ENCODE assay signal across 1 cellular context in the genomic region with DNA sequence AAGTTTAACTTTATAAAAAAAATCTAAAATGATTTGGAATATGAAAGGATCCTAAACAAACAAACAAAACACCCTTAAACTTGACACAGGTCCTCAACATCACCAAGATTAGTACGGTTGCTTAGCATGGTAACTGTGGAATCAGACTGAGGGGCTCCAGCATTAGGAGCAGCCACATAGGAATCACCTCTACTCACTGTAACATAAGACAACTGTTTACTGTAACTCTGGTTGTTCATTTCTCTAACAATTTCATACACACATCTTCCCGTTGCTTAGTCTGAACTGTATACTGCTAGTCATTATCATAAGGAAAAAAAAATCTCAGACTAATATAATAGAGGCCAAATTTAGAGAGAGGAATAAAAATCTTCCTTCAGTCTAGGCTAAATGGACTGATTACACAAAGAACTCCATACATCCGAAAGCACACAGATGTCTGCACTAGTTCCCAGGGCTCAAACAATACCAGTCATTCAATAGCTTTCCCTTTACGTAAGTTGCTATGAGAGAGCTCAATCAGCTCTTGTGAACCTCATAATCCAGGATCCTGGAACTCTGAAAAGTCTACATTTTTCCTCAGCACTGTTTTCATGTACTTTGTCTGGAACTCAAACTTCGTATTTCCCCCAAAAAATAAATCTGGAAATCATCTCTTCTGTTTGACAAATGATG.
TF ChIP-seq lines count a peak whose summit lies in the region.

No MANE protein-coding gene starts in this region.

TF ChIP-seq in HepG2, 621 proteins besides CTCF, POLR2A, EP300 and RAD21 (continued from another document and continues in another):
- peak; percentile 56; the same call in 1 of the 2 replicates for TF ChIP-seq NCOA2 (CRISPR knock-in tag; IDR thresholded peaks at IDR 0.05)
- TF ChIP-seq SMC3 (IDR thresholded peaks at IDR 0.05; ENCODE audit: low read length), result no peak
- TF ChIP-seq, protein P1, sequence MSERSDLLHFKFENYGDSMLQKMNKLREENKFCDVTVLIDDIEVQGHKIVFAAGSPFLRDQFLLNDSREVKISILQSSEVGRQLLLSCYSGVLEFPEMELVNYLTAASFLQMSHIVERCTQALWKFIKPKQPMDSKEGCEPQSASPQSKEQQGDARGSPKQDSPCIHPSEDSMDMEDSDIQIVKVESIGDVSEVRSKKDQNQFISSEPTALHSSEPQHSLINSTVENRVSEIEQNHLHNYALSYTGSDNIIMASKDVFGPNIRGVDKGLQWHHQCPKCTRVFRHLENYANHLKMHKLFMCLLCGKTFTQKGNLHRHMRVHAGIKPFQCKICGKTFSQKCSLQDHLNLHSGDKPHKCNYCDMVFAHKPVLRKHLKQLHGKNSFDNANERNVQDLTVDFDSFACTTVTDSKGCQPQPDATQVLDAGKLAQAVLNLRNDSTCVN (CRISPR knock-in tag; IDR thresholded peaks at IDR 0.05; ENCODE audit: borderline replicate concordance), result no peak
- TF ChIP-seq, protein P2, sequence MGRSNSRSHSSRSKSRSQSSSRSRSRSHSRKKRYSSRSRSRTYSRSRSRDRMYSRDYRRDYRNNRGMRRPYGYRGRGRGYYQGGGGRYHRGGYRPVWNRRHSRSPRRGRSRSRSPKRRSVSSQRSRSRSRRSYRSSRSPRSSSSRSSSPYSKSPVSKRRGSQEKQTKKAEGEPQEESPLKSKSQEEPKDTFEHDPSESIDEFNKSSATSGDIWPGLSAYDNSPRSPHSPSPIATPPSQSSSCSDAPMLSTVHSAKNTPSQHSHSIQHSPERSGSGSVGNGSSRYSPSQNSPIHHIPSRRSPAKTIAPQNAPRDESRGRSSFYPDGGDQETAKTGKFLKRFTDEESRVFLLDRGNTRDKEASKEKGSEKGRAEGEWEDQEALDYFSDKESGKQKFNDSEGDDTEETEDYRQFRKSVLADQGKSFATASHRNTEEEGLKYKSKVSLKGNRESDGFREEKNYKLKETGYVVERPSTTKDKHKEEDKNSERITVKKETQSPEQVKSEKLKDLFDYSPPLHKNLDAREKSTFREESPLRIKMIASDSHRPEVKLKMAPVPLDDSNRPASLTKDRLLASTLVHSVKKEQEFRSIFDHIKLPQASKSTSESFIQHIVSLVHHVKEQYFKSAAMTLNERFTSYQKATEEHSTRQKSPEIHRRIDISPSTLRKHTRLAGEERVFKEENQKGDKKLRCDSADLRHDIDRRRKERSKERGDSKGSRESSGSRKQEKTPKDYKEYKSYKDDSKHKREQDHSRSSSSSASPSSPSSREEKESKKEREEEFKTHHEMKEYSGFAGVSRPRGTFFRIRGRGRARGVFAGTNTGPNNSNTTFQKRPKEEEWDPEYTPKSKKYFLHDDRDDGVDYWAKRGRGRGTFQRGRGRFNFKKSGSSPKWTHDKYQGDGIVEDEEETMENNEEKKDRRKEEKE (IDR thresholded peaks at IDR 0.05), result no peak
- TF ChIP-seq ZSCAN31 (CRISPR knock-in tag; IDR thresholded peaks at IDR 0.05; ENCODE audit: low read depth), result no peak
- no peak for TF ChIP-seq ZNF746 (CRISPR knock-in tag; IDR thresholded peaks at IDR 0.05)
- no peak for TF ChIP-seq MYNN (CRISPR knock-in tag; IDR thresholded peaks at IDR 0.05; ENCODE audit: low read depth)
- no peak for TF ChIP-seq ATM (IDR thresholded peaks at IDR 0.05; ENCODE audit: borderline replicate concordance)
- 0 out of 2 replicates have a peak, but pooled peaks have one; percentile 35 for TF ChIP-seq KAT8 (CRISPR knock-in tag; IDR thresholded peaks at IDR 0.05)
- no peak for TF ChIP-seq ZNF776 (CRISPR knock-in tag; IDR thresholded peaks at IDR 0.05)
- no peak for TF ChIP-seq ZNF564 (CRISPR knock-in tag; IDR thresholded peaks at IDR 0.05)
- no peak for TF ChIP-seq TOPORS (CRISPR knock-in tag; IDR thresholded peaks at IDR 0.05)
- TF ChIP-seq ZNF205 (CRISPR knock-in tag; IDR thresholded peaks at IDR 0.05), result no peak
- TF ChIP-seq, protein P3, sequence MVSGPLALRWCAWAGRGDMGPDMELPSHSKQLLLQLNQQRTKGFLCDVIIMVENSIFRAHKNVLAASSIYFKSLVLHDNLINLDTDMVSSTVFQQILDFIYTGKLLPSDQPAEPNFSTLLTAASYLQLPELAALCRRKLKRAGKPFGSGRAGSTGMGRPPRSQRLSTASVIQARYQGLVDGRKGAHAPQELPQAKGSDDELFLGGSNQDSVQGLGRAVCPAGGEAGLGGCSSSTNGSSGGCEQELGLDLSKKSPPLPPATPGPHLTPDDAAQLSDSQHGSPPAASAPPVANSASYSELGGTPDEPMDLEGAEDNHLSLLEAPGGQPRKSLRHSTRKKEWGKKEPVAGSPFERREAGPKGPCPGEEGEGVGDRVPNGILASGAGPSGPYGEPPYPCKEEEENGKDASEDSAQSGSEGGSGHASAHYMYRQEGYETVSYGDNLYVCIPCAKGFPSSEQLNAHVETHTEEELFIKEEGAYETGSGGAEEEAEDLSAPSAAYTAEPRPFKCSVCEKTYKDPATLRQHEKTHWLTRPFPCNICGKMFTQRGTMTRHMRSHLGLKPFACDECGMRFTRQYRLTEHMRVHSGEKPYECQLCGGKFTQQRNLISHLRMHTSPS (CRISPR knock-in tag; IDR thresholded peaks at IDR 0.05; ENCODE audit: low read depth), result no peak
- TF ChIP-seq, protein P4, sequence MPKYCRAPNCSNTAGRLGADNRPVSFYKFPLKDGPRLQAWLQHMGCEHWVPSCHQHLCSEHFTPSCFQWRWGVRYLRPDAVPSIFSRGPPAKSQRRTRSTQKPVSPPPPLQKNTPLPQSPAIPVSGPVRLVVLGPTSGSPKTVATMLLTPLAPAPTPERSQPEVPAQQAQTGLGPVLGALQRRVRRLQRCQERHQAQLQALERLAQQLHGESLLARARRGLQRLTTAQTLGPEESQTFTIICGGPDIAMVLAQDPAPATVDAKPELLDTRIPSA (CRISPR knock-in tag; IDR thresholded peaks at IDR 0.05; ENCODE audit: borderline replicate concordance), result no peak
- TF ChIP-seq RFX3 (CRISPR knock-in tag; IDR thresholded peaks at IDR 0.05), result no peak
- TF ChIP-seq HIVEP1 (CRISPR knock-in tag; IDR thresholded peaks at IDR 0.05), result no peak
- TF ChIP-seq ASH2L (IDR thresholded peaks at IDR 0.05; ENCODE audit: insufficient read length, low read depth, low read length), result peak; percentile 61
- TF ChIP-seq ZNF317 (CRISPR knock-in tag; IDR thresholded peaks at IDR 0.05), result no peak
- no peak for TF ChIP-seq CREB1 (IDR thresholded peaks at IDR 0.05)
- TF ChIP-seq CREB1 (CRISPR knock-in tag; IDR thresholded peaks at IDR 0.05), result 0 out of 2 replicates have a peak, but pooled peaks have one; percentile 36
- TF ChIP-seq, protein P5, sequence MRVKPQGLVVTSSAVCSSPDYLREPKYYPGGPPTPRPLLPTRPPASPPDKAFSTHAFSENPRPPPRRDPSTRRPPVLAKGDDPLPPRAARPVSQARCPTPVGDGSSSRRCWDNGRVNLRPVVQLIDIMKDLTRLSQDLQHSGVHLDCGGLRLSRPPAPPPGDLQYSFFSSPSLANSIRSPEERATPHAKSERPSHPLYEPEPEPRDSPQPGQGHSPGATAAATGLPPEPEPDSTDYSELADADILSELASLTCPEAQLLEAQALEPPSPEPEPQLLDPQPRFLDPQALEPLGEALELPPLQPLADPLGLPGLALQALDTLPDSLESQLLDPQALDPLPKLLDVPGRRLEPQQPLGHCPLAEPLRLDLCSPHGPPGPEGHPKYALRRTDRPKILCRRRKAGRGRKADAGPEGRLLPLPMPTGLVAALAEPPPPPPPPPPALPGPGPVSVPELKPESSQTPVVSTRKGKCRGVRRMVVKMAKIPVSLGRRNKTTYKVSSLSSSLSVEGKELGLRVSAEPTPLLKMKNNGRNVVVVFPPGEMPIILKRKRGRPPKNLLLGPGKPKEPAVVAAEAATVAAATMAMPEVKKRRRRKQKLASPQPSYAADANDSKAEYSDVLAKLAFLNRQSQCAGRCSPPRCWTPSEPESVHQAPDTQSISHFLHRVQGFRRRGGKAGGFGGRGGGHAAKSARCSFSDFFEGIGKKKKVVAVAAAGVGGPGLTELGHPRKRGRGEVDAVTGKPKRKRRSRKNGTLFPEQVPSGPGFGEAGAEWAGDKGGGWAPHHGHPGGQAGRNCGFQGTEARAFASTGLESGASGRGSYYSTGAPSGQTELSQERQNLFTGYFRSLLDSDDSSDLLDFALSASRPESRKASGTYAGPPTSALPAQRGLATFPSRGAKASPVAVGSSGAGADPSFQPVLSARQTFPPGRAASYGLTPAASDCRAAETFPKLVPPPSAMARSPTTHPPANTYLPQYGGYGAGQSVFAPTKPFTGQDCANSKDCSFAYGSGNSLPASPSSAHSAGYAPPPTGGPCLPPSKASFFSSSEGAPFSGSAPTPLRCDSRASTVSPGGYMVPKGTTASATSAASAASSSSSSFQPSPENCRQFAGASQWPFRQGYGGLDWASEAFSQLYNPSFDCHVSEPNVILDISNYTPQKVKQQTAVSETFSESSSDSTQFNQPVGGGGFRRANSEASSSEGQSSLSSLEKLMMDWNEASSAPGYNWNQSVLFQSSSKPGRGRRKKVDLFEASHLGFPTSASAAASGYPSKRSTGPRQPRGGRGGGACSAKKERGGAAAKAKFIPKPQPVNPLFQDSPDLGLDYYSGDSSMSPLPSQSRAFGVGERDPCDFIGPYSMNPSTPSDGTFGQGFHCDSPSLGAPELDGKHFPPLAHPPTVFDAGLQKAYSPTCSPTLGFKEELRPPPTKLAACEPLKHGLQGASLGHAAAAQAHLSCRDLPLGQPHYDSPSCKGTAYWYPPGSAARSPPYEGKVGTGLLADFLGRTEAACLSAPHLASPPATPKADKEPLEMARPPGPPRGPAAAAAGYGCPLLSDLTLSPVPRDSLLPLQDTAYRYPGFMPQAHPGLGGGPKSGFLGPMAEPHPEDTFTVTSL (CRISPR knock-in tag; IDR thresholded peaks at IDR 0.05; ENCODE audit: borderline replicate concordance), result no peak
- TF ChIP-seq, protein P6, sequence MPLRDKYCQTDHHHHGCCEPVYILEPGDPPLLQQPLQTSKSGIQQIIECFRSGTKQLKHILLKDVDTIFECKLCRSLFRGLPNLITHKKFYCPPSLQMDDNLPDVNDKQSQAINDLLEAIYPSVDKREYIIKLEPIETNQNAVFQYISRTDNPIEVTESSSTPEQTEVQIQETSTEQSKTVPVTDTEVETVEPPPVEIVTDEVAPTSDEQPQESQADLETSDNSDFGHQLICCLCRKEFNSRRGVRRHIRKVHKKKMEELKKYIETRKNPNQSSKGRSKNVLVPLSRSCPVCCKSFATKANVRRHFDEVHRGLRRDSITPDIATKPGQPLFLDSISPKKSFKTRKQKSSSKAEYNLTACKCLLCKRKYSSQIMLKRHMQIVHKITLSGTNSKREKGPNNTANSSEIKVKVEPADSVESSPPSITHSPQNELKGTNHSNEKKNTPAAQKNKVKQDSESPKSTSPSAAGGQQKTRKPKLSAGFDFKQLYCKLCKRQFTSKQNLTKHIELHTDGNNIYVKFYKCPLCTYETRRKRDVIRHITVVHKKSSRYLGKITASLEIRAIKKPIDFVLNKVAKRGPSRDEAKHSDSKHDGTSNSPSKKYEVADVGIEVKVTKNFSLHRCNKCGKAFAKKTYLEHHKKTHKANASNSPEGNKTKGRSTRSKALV (CRISPR knock-in tag; IDR thresholded peaks at IDR 0.05), result no peak
- TF ChIP-seq ZNF546 (CRISPR knock-in tag; conservative IDR thresholded peaks at IDR 0.05), result no peak
- no peak; the same call in 1 of the 2 replicates for TF ChIP-seq HMG20B (CRISPR knock-in tag; conservative IDR thresholded peaks at IDR 0.05)
- TF ChIP-seq, protein P7, sequence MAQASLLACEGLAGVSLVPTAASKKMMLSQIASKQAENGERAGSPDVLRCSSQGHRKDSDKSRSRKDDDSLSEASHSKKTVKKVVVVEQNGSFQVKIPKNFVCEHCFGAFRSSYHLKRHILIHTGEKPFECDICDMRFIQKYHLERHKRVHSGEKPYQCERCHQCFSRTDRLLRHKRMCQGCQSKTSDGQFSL (CRISPR knock-in tag; IDR thresholded peaks at IDR 0.05), result no peak
- TF ChIP-seq RXRB (CRISPR knock-in tag; IDR thresholded peaks at IDR 0.05; ENCODE audit: borderline replicate concordance), result peak; percentile 52; the same call in 1 of the 2 replicates
- TF ChIP-seq KMT2B (CRISPR knock-in tag; IDR thresholded peaks at IDR 0.05), result peak; percentile 24; the same call in 1 of the 2 replicates
- peak; percentile 58; the same call in 1 of the 2 replicates for TF ChIP-seq RFX5 (IDR thresholded peaks at IDR 0.05; ENCODE audit: low read depth, low read length)
- TF ChIP-seq, protein P8, sequence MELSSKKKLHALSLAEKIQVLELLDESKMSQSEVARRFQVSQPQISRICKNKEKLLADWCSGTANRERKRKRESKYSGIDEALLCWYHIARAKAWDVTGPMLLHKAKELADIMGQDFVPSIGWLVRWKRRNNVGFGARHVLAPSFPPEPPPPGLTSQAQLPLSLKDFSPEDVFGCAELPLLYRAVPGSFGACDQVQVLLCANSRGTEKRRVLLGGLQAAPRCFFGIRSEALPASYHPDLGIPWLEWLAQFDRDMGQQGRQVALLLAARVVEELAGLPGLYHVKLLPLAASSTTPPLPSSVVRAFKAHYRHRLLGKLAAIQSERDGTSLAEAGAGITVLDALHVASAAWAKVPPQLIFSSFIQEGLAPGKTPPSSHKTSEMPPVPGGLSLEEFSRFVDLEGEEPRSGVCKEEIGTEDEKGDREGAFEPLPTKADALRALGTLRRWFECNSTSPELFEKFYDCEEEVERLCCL (CRISPR knock-in tag; IDR thresholded peaks at IDR 0.05; ENCODE audit: borderline replicate concordance), result no peak
- no peak for TF ChIP-seq FOXA1 (IDR thresholded peaks at IDR 0.05)
- peak; percentile 29 for TF ChIP-seq FOXA1 (CRISPR knock-in tag; IDR thresholded peaks at IDR 0.05)
- TF ChIP-seq SETDB1 (CRISPR knock-in tag; IDR thresholded peaks at IDR 0.05; ENCODE audit: borderline replicate concordance), result no peak
- no peak for TF ChIP-seq ZNF607 (CRISPR knock-in tag; IDR thresholded peaks at IDR 0.05; ENCODE audit: borderline replicate concordance)
- TF ChIP-seq, protein P9, sequence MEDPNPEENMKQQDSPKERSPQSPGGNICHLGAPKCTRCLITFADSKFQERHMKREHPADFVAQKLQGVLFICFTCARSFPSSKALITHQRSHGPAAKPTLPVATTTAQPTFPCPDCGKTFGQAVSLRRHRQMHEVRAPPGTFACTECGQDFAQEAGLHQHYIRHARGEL (CRISPR knock-in tag; IDR thresholded peaks at IDR 0.05), result no peak
- no peak for TF ChIP-seq NFE2 (CRISPR knock-in tag; IDR thresholded peaks at IDR 0.05)
- TF ChIP-seq ZMAT3 (CRISPR knock-in tag; conservative IDR thresholded peaks at IDR 0.05), result no peak
- TF ChIP-seq, protein P10, sequence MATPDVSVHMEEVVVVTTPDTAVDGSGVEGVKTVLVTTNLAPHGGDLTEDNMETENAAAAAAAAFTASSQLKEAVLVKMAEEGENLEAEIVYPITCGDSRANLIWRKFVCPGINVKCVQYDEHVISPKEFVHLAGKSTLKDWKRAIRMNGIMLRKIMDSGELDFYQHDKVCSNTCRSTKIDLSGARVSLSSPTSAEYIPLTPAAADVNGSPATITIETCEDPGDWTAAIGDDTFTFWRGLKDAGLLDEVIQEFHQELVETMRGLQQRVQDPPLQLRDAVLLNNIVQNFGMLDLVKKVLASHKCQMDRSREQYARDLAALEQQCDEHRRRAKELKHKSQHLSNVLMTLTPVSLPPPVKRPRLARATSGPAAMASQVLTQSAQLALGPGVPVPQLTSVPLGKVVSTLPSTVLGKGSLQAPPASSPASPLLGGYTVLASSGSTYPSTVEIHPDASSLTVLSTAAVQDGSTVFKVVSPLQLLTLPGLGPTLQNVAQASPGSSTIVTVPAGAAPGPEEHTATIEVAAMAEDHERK (CRISPR knock-in tag; IDR thresholded peaks at IDR 0.05; ENCODE audit: low read depth), result no peak
- TF ChIP-seq ZBTB42 (CRISPR knock-in tag; IDR thresholded peaks at IDR 0.05), result no peak
- TF ChIP-seq ZNF619 (CRISPR knock-in tag; IDR thresholded peaks at IDR 0.05), result no peak
- TF ChIP-seq ZSCAN25 (CRISPR knock-in tag; IDR thresholded peaks at IDR 0.05), result no peak
- no peak for TF ChIP-seq ZFP36L1 (CRISPR knock-in tag; IDR thresholded peaks at IDR 0.05)
- TF ChIP-seq ZBTB3 (CRISPR knock-in tag; IDR thresholded peaks at IDR 0.05; ENCODE audit: borderline replicate concordance, low read depth), result no peak
- no peak for TF ChIP-seq CBFB (CRISPR knock-in tag; IDR thresholded peaks at IDR 0.05)
- TF ChIP-seq ISL2 (CRISPR knock-in tag; IDR thresholded peaks at IDR 0.05), result peak; percentile 43; the same call in 1 of the 2 replicates
- no peak for TF ChIP-seq ZZZ3 (CRISPR knock-in tag; IDR thresholded peaks at IDR 0.05; ENCODE audit: borderline replicate concordance)
- TF ChIP-seq KAT2B (IDR thresholded peaks at IDR 0.05; ENCODE audit: borderline replicate concordance, low read depth, low read length), result no peak
